8 cellular contexts compared by ENCODE assay signal in genomic region chr1:24321712-24322635, GRCh38. TPM values are rescaled to one million over a fixed set of nuclear protein-coding genes. Genes with fewer than 3 reads are reported as not detected.
DNase-seq lines count a peak whose midpoint lies in the region; ATAC-seq and TF ChIP-seq lines count a peak whose summit lies in the region.

No MANE protein-coding gene starts in this region.

- H3K4me3 ChIP-seq in RWPE2 (ENCODE audit: severe bottlenecking), result peak overlapping the region; percentile 36
- H3K4me3 ChIP-seq in psoas muscle, result peak overlapping the region; percentile 73
- peak overlapping the region; percentile 56 to 57 for H3K4me3 ChIP-seq in vagina

- H3K27ac ChIP-seq in RWPE2 (ENCODE audit: poor library complexity, severe bottlenecking), result peak overlapping the region; percentile 89
- H3K27ac ChIP-seq in psoas muscle, result peak overlapping the region; percentile 80
- peak overlapping the region; percentile 76 for H3K27ac ChIP-seq in vagina

- intact Hi-C loops in head of caudate nucleus (cut with DNase I), result no loop called here
- intact Hi-C loops in psoas muscle (cut with DNase I), result loop anchor here in 1 of 2 donors (5.0 kb wide), 1 partner anchor 65 kb away; no protein-coding TSS in a partner anchor
- intact Hi-C loops in vagina (cut with DNase I), result no loop called here

- H3K27me3 Mint-ChIP-seq in activated naive CD4-positive, alpha-beta T cell treated with anti-CD3 and anti-CD28 coated beads, Interleukin-2, amount 10 ng/mL, durations not matched to agents 7 days and 5 days, result peaks cover 99% of the 10 kb centered on the region

- peak overlapping the region; percentile 75 for H3K27ac Mint-ChIP-seq in activated naive CD4-positive, alpha-beta T cell treated with anti-CD3 and anti-CD28 coated beads, Interleukin-2, amount 10 ng/mL, durations not matched to agents 7 days and 5 days

- no peaks in the 10 kb centered on the region for H3K27me3 ChIP-seq in RWPE2 (ENCODE audit: insufficient read depth, poor library complexity, severe bottlenecking)
- peaks cover 1 to 42% (median 3%) of the 10 kb centered on the region in 3 donors for H3K27me3 ChIP-seq in psoas muscle (ENCODE audit: insufficient read depth in 3 of 3, low read length in 2 of 3)
- no peaks in the 10 kb centered on the region for H3K27me3 ChIP-seq in vagina

- TF ChIP-seq POLR2A in vagina (IDR thresholded peaks at IDR 0.05), result peak in 1 of 2 donors; percentile 8

- no peaks in the 10 kb centered on the region for H3K9me3 Mint-ChIP-seq in activated naive CD4-positive, alpha-beta T cell treated with anti-CD3 and anti-CD28 coated beads, Interleukin-2, amount 10 ng/mL, durations not matched to agents 7 days and 5 days

- no peaks in the 10 kb centered on the region for H3K36me3 ChIP-seq in RWPE2 (ENCODE audit: low read depth)
- H3K36me3 ChIP-seq in psoas muscle (ENCODE audit: insufficient read depth in 1 of 2, low read depth in 1 of 2), result no peaks in the 10 kb centered on the region
- H3K36me3 ChIP-seq in vagina, result no peaks in the 10 kb centered on the region

- peaks cover 48% of the 10 kb centered on the region for H3K4me1 Mint-ChIP-seq in activated naive CD4-positive, alpha-beta T cell treated with anti-CD3 and anti-CD28 coated beads, Interleukin-2, amount 10 ng/mL, durations not matched to agents 7 days and 5 days

- peak; percentile 68 for ATAC-seq in HG03045 (IDR thresholded peaks at IDR 0.05; ENCODE audit: unreplicated experiment)
- peak; percentile 49 for ATAC-seq in RWPE2 (ENCODE audit: low read depth)
- peak; percentile 77 to 85 (median 80) for ATAC-seq in psoas muscle

- H3K9me3 ChIP-seq in RWPE2 (ENCODE audit: severe bottlenecking) (no peaks in the 10 kb centered on the region), psoas muscle (no peaks in the 10 kb centered on the region), vagina (no peaks in the 10 kb centered on the region)

- H3K36me3 Mint-ChIP-seq in activated naive CD4-positive, alpha-beta T cell treated with anti-CD3 and anti-CD28 coated beads, Interleukin-2, amount 10 ng/mL, durations not matched to agents 7 days and 5 days, result no peaks in the 10 kb centered on the region

- H3K4me1 ChIP-seq in RWPE2 (ENCODE audit: insufficient read depth, poor library complexity, severe bottlenecking), result peaks cover 54% of the 10 kb centered on the region
- H3K4me1 ChIP-seq in psoas muscle, result peaks cover 7% of the 10 kb centered on the region
- peaks cover 44% of the 10 kb centered on the region for H3K4me1 ChIP-seq in vagina

- peak overlapping the region; percentile 69 for H3K4me3 Mint-ChIP-seq in activated naive CD4-positive, alpha-beta T cell treated with anti-CD3 and anti-CD28 coated beads, Interleukin-2, amount 10 ng/mL, durations not matched to agents 7 days and 5 days

- CTCF ChIA-PET in activated naive CD4-positive, alpha-beta T cell treated with anti-CD3 and anti-CD28 coated beads, Interleukin-2, amount 10 ng/mL, durations not matched to agents 7 days and 5 days (lab: Charles Lee), result interaction anchor here (1.2 to 3.3 kb wide), 4 partner anchors 63 to 120 kb away, joined by 4 to 16 read pairs (median 10); no protein-coding TSS in a partner anchor

- 9 to 10% (median 10%) methylated on average over 79 to 86 of the region's 86 CpGs for WGBS in psoas muscle, 3 donors

- TF ChIP-seq CTCF in RWPE2 (IDR thresholded peaks at IDR 0.05; ENCODE audit: poor library complexity, severe bottlenecking) (no peak), psoas muscle (IDR thresholded peaks at IDR 0.05) (no peak), vagina (IDR thresholded peaks at IDR 0.05) (no peak)

- DNase-seq in GM04504 (ENCODE audit: low read depth) (peak; percentile 44), RWPE2 (ENCODE audit: low spot score) (peak; percentile 90), head of caudate nucleus (peak in 23 of 42 donors; percentile 9 to 63 (median 27)), psoas muscle (peak; percentile 60 to 73), vagina (ENCODE audit: extremely low spot score in 2 of 2) (no peak), NCI-H1436 (lab: John Stamatoyannopoulos, UW) (no peak)
- DNase-seq in activated naive CD4-positive, alpha-beta T cell treated with anti-CD3 and anti-CD28 coated beads, Interleukin-2, amount 10 ng/mL, durations not matched to agents 7 days and 5 days, result peak; percentile 85

RNA-seq across cellular contexts. Expression of gene GRHL3, which starts 2.8 kb away (rescaled TPM):
- under 1 TPM in 1 of 4 donors, not detected in 3; 0.30 TPM for total RNA-seq in psoas muscle
- under 1 TPM in 1 of 3 donors, not detected in 2; 0.08 TPM for polyA plus RNA-seq in psoas muscle
- total RNA-seq in vagina, result 58.7 TPM

Comparison
In these comparisons a context has a peak if more than half of its experiments do, and no peak if none do; other contexts are left out.
1. DNase-seq: peak in GM04504 (single experiment), RWPE2 (single experiment), activated naive CD4-positive, alpha-beta T cell treated with anti-CD3 and anti-CD28 coated beads, Interleukin-2, amount 10 ng/mL, durations not matched to agents 7 days and 5 days (single experiment), head of caudate nucleus (23 of 42) and psoas muscle (2 of 2); none in vagina (0 of 2) and NCI-H1436 (single experiment).
2. RNA of gene GRHL3, which starts 2.8 kb away (total RNA-seq): 58.7 TPM in vagina (single experiment); 0.30 TPM in psoas muscle; every median in the first group is over 10 times any median in the second.
3. Peak in every context shown above with its lines, with median percentiles within 50 percentile points of each other: ATAC-seq, H3K27ac ChIP-seq and H3K4me3 ChIP-seq.